8 cellular contexts compared by ENCODE assay signal in the genomic region with DNA sequence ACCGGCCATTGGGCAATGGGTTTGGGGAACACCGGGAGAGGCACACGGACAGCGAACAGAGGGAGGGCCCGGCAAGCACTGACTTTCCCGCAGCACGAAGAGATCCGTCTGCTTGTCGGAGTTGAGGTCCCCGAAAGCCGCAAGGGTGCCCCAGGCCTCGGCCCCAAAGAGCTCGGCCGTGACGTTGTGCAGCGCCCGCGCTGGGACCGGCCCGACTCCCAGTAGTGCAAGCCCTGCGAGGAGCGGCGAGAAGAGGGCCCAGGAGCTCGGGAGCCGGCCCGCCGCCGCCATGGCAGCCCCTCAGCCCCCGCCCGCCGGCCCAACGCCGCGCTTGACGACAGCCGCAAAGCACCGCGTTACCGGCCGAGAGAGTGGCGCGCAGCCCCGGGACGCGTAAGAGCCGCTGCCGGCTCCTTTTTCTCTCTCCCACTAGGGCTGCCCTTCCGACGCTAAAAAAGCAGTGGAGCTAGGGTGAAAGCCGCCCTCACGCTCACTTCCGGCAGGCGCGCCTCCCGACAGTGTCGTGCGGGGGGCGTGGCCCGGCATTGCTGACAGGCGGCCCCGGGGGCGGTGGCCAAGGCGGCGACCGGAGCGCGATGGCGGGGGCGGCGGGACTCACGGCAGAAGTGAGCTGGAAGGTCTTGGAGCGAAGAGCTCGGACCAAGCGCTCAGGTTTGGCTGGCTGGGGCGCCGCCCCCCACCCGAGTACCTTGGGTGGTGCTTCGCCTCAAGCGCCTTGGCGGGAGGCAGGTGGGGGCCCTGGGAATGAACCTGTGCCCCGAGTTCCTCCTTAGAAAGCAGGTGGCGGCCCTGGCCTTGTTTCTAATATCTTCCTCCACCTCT. TPM values are rescaled to one million over a fixed set of nuclear protein-coding genes. Genes with fewer than 3 reads are reported as not detected.
DNase-seq lines count a peak whose midpoint lies in the region; ATAC-seq and TF ChIP-seq lines count a peak whose summit lies in the region.

A gene (minus strand): TSS at position 309 of the 843 bp plus-strand sequence. CDS start 18 bp downstream, at position 291.
A gene (plus strand): TSS at position 577 of the 843 bp plus-strand sequence. CDS start 20 bp downstream, at position 597.

- intact Hi-C loops in CD14-positive monocyte (cut with micrococcal nuclease), result loop anchor here (5.0 to 10.0 kb wide), 3 partner anchors 319 to 634 kb away; a partner anchor contains a TSS
- intact Hi-C loops in activated CD4-positive, alpha-beta memory T cell treated with anti-CD3 and anti-CD28 coated beads for 36 hours (cut with micrococcal nuclease), result loop anchor here (1.0 to 10.0 kb wide), 8 partner anchors 113 to 776 kb away; a partner anchor contains a TSS

- no peak for TF ChIP-seq CTCF in CD14-positive monocyte (IDR thresholded peaks at IDR 0.05)
- no peak for TF ChIP-seq CTCF in liver (IDR thresholded peaks at IDR 0.05; ENCODE audit: low read depth, low read length, missing input control)

- H3K36me3 Mint-ChIP-seq in CD14-positive monocyte, result peaks cover 25 to 36% of the 10 kb centered on the region in 2 donors
- peaks cover 17% of the 10 kb centered on the region for H3K36me3 Mint-ChIP-seq in activated CD4-positive, alpha-beta memory T cell treated with anti-CD3 and anti-CD28 coated beads for 36 hours

- H3K27me3 ChIP-seq in liver (ENCODE audit: control insufficient read depth in 4 of 4, insufficient read depth in 4 of 4, low read length in 3 of 4), result no peaks in the 10 kb centered on the region

- POLR2A ChIA-PET in activated CD4-positive, alpha-beta memory T cell treated with anti-CD3 and anti-CD28 coated beads for 36 hours (lab: Charles Lee), result interaction anchor here (0.8 to 2.7 kb wide), 4 partner anchors 26 to 487 kb away, joined by 3 to 12 read pairs (median 5); a partner anchor contains a TSS

- peak within 1 kb of the TSS; percentile 93 to 95 for H3K9ac ChIP-seq in liver (ENCODE audit: low read depth in 1 of 2, low read length in 2 of 2)

- no peaks in the 10 kb centered on the region for H3K9me3 ChIP-seq in liver (ENCODE audit: control insufficient read depth in 4 of 4, low read length in 3 of 4)

- peaks cover 0 to 5% (median 2%) of the 10 kb centered on the region in 4 donors for H3K36me3 ChIP-seq in liver (ENCODE audit: control insufficient read depth in 4 of 4, insufficient read depth in 3 of 4, low read depth in 1 of 4, low read length in 3 of 4)

- CTCF ChIA-PET in activated CD4-positive, alpha-beta memory T cell treated with anti-CD3 and anti-CD28 coated beads for 36 hours (lab: Charles Lee), result interaction anchor here (0.6 to 3.5 kb wide), 16 partner anchors 15 to 1169 kb away, joined by 3 to 36 read pairs (median 3); a partner anchor contains a TSS

- ATAC-seq in GM19324 (IDR thresholded peaks at IDR 0.05; ENCODE audit: low FRiP score, unreplicated experiment), result peak; percentile 85
- ATAC-seq in HG03460 (IDR thresholded peaks at IDR 0.05; ENCODE audit: unreplicated experiment), result peak; percentile 72

- no peaks in the 10 kb centered on the region for H3K9me3 Mint-ChIP-seq in CD14-positive monocyte
- no peaks in the 10 kb centered on the region for H3K9me3 Mint-ChIP-seq in activated CD4-positive, alpha-beta memory T cell treated with anti-CD3 and anti-CD28 coated beads for 36 hours

- peak in 1 of 2 donors; percentile 55 for TF ChIP-seq RAD21 in liver (IDR thresholded peaks at IDR 0.05)

- under 1% methylated on average over 82 of the region's 82 CpGs for WGBS in liver

- peaks cover 2 to 32% (median 19%) of the 10 kb centered on the region in 4 donors for H3K4me1 ChIP-seq in liver (ENCODE audit: control insufficient read depth in 4 of 4, insufficient read depth in 4 of 4, low read length in 3 of 4)

- H3K4me3 Mint-ChIP-seq in CD14-positive monocyte, result peak within 1 kb of the TSS; percentile 97 to 100
- H3K4me3 Mint-ChIP-seq in activated CD4-positive, alpha-beta memory T cell treated with anti-CD3 and anti-CD28 coated beads for 36 hours, result peak within 1 kb of the TSS; percentile 93

- peak within 1 kb of the TSS; percentile 97 to 99 for H3K27ac ChIP-seq in liver (ENCODE audit: low read depth in 1 of 2, low read length in 2 of 2)

- H3K27ac Mint-ChIP-seq in CD14-positive monocyte, result peak within 1 kb of the TSS; percentile 96 to 99 (median 97)
- H3K27ac Mint-ChIP-seq in activated CD4-positive, alpha-beta memory T cell treated with anti-CD3 and anti-CD28 coated beads for 36 hours, result peak within 1 kb of the TSS; percentile 95

- DNase-seq in CD14-positive monocyte (ENCODE audit: low spot score) (peak; percentile 84), NCI-H774 (lab: John Stamatoyannopoulos, UW) (peak; percentile 78), dermis microvascular lymphatic vessel endothelial cell (ENCODE audit: low read depth in 2 of 2) (peak; percentile 77 to 93)
- DNase-seq in activated CD4-positive, alpha-beta memory T cell treated with anti-CD3 and anti-CD28 coated beads for 36 hours, result peak; percentile 96
- peak; percentile 96 for DNase-seq in stimulated activated CD4-positive, alpha-beta T cell treated with anti-CD3 and anti-CD28 coated beads, Interleukin-4, amount 100 ng/mL, for 1 hour

- H3K27me3 Mint-ChIP-seq in CD14-positive monocyte (ENCODE audit: low read depth in 3 of 3), result peaks cover 0 to 1% (median 0%) of the 10 kb centered on the region in 3 donors
- no peaks in the 10 kb centered on the region for H3K27me3 Mint-ChIP-seq in activated CD4-positive, alpha-beta memory T cell treated with anti-CD3 and anti-CD28 coated beads for 36 hours

- H3K4me1 Mint-ChIP-seq in CD14-positive monocyte, result peaks cover 52% of the 10 kb centered on the region
- peaks cover 53% of the 10 kb centered on the region for H3K4me1 Mint-ChIP-seq in activated CD4-positive, alpha-beta memory T cell treated with anti-CD3 and anti-CD28 coated beads for 36 hours (ENCODE audit: low read depth)

- H3K4me3 ChIP-seq in liver (ENCODE audit: low read depth in 1 of 3, low read length in 3 of 3), result peak within 1 kb of the TSS; percentile 82 to 100 (median 95)

TF ChIP-seq in liver, 16 proteins besides CTCF, POLR2A, EP300 and RAD21:
- TF ChIP-seq, protein P1, sequence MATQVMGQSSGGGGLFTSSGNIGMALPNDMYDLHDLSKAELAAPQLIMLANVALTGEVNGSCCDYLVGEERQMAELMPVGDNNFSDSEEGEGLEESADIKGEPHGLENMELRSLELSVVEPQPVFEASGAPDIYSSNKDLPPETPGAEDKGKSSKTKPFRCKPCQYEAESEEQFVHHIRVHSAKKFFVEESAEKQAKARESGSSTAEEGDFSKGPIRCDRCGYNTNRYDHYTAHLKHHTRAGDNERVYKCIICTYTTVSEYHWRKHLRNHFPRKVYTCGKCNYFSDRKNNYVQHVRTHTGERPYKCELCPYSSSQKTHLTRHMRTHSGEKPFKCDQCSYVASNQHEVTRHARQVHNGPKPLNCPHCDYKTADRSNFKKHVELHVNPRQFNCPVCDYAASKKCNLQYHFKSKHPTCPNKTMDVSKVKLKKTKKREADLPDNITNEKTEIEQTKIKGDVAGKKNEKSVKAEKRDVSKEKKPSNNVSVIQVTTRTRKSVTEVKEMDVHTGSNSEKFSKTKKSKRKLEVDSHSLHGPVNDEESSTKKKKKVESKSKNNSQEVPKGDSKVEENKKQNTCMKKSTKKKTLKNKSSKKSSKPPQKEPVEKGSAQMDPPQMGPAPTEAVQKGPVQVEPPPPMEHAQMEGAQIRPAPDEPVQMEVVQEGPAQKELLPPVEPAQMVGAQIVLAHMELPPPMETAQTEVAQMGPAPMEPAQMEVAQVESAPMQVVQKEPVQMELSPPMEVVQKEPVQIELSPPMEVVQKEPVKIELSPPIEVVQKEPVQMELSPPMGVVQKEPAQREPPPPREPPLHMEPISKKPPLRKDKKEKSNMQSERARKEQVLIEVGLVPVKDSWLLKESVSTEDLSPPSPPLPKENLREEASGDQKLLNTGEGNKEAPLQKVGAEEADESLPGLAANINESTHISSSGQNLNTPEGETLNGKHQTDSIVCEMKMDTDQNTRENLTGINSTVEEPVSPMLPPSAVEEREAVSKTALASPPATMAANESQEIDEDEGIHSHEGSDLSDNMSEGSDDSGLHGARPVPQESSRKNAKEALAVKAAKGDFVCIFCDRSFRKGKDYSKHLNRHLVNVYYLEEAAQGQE (IDR thresholded peaks at IDR 0.05), result peak; percentile 10
- peak in 1 of 2 donors; percentile 84 for TF ChIP-seq GABPA (IDR thresholded peaks at IDR 0.05 in 1 of 2, conservative IDR thresholded peaks at IDR 0.05 in 1 of 2)
- TF ChIP-seq FOXA2 (IDR thresholded peaks at IDR 0.05), result no peak
- TF ChIP-seq TAF1 (conservative IDR thresholded peaks at IDR 0.05), result peak; percentile 54
- peak; percentile 68 to 80 for TF ChIP-seq EGR1 (IDR thresholded peaks at IDR 0.05; ENCODE audit: low read depth in 2 of 2)
- TF ChIP-seq, protein P2, sequence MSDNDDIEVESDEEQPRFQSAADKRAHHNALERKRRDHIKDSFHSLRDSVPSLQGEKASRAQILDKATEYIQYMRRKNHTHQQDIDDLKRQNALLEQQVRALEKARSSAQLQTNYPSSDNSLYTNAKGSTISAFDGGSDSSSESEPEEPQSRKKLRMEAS (IDR thresholded peaks at IDR 0.05), result no peak
- no peak for TF ChIP-seq HNF4G (IDR thresholded peaks at IDR 0.05)
- peak; percentile 90 for TF ChIP-seq YY1 (IDR thresholded peaks at IDR 0.05)

RNA-seq across cellular contexts. Expression of the first gene that starts in this region (rescaled TPM):
- 10 to 100 TPM; 35.3 to 62.5 TPM for polyA plus RNA-seq in CD14-positive monocyte
- 10 to 100 TPM; 20.6 to 22.0 TPM for total RNA-seq in activated CD4-positive, alpha-beta memory T cell treated with anti-CD3 and anti-CD28 coated beads for 36 hours
- 42.0 and 46.8 TPM in 2 replicates for total RNA-seq in dermis microvascular lymphatic vessel endothelial cell
- total RNA-seq in liver, result 10 to 100 TPM; 32.1 to 40.9 TPM
- polyA plus RNA-seq in liver, result 10 to 100 TPM; 31.1 to 51.0 TPM

RNA-seq across cellular contexts. Expression of the second gene that starts in this region (rescaled TPM):
- polyA plus RNA-seq in CD14-positive monocyte (10 to 100 TPM; 49.8 to 53.1 TPM), liver (10 to 100 TPM; 13.2 to 18.4 TPM)
- 10 to 100 TPM; 27.6 to 28.8 TPM for total RNA-seq in activated CD4-positive, alpha-beta memory T cell treated with anti-CD3 and anti-CD28 coated beads for 36 hours
- total RNA-seq in dermis microvascular lymphatic vessel endothelial cell (48.4 and 60.7 TPM in 2 replicates), liver (10 to 100 TPM; 39.5 to 49.1 TPM)

Comparison
In these comparisons a context has a peak if more than half of its experiments do, and no peak if none do; other contexts are left out.
1. Peak in every context shown above with its lines: DNase-seq, ATAC-seq, H3K4me3 ChIP-seq and H3K27ac ChIP-seq.